Comparison of ENCODE assay signal across 9 cellular contexts in genomic region chr19:29872224-29872731, GRCh38.
DNase-seq lines count a peak whose midpoint lies in the region; ATAC-seq and TF ChIP-seq lines count a peak whose summit lies in the region.
"Had no signal": no experiment of that assay in that cellular context is flagged by ENCODE, and none has a peak within 500 bp of the region (broad histone marks: within the 10 kb centered on the region; RNA-seq: fewer than 3 reads in every experiment).

No MANE protein-coding gene starts in this region.

- H3K9me3 ChIP-seq in Panc1 (ENCODE audit: control insufficient read depth, insufficient read depth, low read depth, low read length): peaks cover 13% of the 10 kb centered on the region; the same call in 1 of the 2 replicates

- no peaks in the 10 kb centered on the region for H3K27me3 ChIP-seq in Panc1 (ENCODE audit: control insufficient read depth, insufficient read depth, low read length)

- in situ Hi-C loops in Panc1 (cut with HindIII; ENCODE audit: low pct_unique_long_range_greater_than_20kb, low sequenced_read_pairs): no loop called here

- H3K4me3 ChIP-seq in Panc1 (ENCODE audit: low read depth in 2 of 2, low read length in 2 of 2) (no peak overlapping the region), epithelial cell of esophagus (ENCODE audit: low read length) (no peak overlapping the region)

- TF ChIP-seq CTCF in Panc1 (IDR thresholded peaks at IDR 0.05) (peak; percentile 70), epithelial cell of esophagus (IDR thresholded peaks at IDR 0.05; ENCODE audit: insufficient read depth, low read depth, low read length, missing control alignments) (peak; percentile 18)

- CTCF ChIA-PET in Panc1 (lab: Charles Lee): interaction anchor here (0.5 to 1.3 kb wide), 4 partner anchors 14 to 502 kb away, joined by 3 to 7 read pairs (median 4); no protein-coding TSS in a partner anchor

- H3K27ac ChIP-seq in Panc1 (ENCODE audit: low read length): no peak overlapping the region

- no peaks in the 10 kb centered on the region for H3K36me3 ChIP-seq in Panc1 (ENCODE audit: control insufficient read depth, insufficient read depth, low read length)

- peaks cover 15% of the 10 kb centered on the region for H3K4me1 ChIP-seq in Panc1 (ENCODE audit: control insufficient read depth, insufficient read depth, low read length)

- POLR2A ChIA-PET in Panc1 (lab: Charles Lee): interaction anchor here (0.6 kb wide), 1 partner anchor 85 kb away, joined by 8 read pairs; no protein-coding TSS in a partner anchor

- ATAC-seq in Panc1: no peak
- no peak for ATAC-seq in GM19463 (IDR thresholded peaks at IDR 0.05; ENCODE audit: unreplicated experiment)
- ATAC-seq in HG02870 (IDR thresholded peaks at IDR 0.05; ENCODE audit: unreplicated experiment): no peak

- no TSS peak for BruUV-seq in Panc1 (replicated peaks; lab: Mats Ljungman, UMichigan)

- DNase-seq in NCI-H345 (lab: John Stamatoyannopoulos, UW) (peak; percentile 37), NCI-H345 treated with DMSO at 0.1 percent for 48 hours (lab: John Stamatoyannopoulos, UW; ENCODE audit: unreplicated experiment) (no peak), Panc1 (ENCODE audit: low read depth, low spot score) (no peak), epithelial cell of esophagus (ENCODE audit: low read depth) (peak; percentile 19), posterior vena cava (ENCODE audit: low spot score) (peak; percentile 79), occipital lobe (lab: John Stamatoyannopoulos, UW) (no peak)
- DNase-seq: NCI-H82 had no signal

- intact Hi-C loops in Panc1 (cut with micrococcal nuclease; ENCODE audit: unreplicated experiment) (loop anchor here (5.0 kb wide), 1 partner anchor 100 kb away; no protein-coding TSS in a partner anchor), posterior vena cava (cut with DNase I) (loop anchor here (5.0 to 10.0 kb wide), 3 partner anchors 100 to 783 kb away; no protein-coding TSS in a partner anchor)

Comparison
In these comparisons a context has a peak if more than half of its experiments do, and no peak if none do; other contexts are left out.
1. DNase-seq: peak in NCI-H345 (single experiment), epithelial cell of esophagus (single experiment) and posterior vena cava (single experiment); none in NCI-H345 treated with DMSO at 0.1 percent for 48 hours (single experiment), Panc1 (single experiment) and occipital lobe (single experiment).